In the genomic region with DNA sequence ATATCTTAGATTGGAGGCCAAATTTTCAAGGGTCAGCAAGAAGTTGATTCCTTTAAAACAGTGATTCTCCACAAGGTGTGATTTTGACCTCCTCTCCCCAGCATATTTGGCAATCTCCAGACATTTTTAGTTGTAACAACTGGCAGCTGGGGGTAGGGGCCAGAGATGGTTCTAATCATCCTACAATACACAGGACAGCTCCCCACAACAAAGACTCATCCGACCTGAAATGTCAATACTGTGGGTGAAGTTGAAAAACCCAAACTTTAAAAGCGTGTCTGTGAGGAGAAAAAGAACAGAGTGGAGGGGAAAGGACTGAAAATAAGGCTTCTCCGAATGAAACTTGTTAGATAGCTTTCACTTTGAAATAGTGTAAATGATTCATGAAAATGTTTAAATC, we compare ENCODE assay signal across 29 cellular contexts.
"Had no signal": no experiment of that assay in that cellular context is flagged by ENCODE, and none has a peak within 500 bp of the region (broad histone marks: within the 10 kb centered on the region; RNA-seq: fewer than 3 reads in every experiment).

No MANE protein-coding gene starts in this region.

- FAIRE-seq: islet of Langerhans, pancreas, small intestine had no signal

- H3K36me3 ChIP-seq: esophagus squamous epithelium, heart right ventricle, left lung, neutrophil, pancreas, right lobe of liver, tibial artery had no signal

- H3K27ac ChIP-seq: coronary artery, esophagus squamous epithelium, heart right ventricle, left lung, neutrophil, pancreas, right lobe of liver, testis, tibial artery had no signal

- H3K27me3 ChIP-seq: esophagus squamous epithelium, heart right ventricle, left lung, pancreas, right lobe of liver, testis had no signal

- H3K9me3 ChIP-seq: esophagus squamous epithelium, heart right ventricle, mucosa of descending colon, neutrophil, pancreas, right lobe of liver, testis, tibial artery had no signal

- H3K4me1 ChIP-seq: left lung, pancreas, right lobe of liver, testis, tibial artery had no signal

- H3K36me3 Mint-ChIP-seq: mesothelial cell of epicardium; natural killer cell treated with Interleukin-12 subunit alpha and Interleukin-12 subunit beta and Interleukin-15 and Interleukin-18, amount 100 ng/mL, for 72 hours; stimulated activated naive B cell treated with anti-CD40 and anti-IgM and Interleukin-4, amounts not matched to agents 10 μg/mL and 1 μg/mL and 100 μg/mL, for 72 hours; type B pancreatic cell had no signal

- ATAC-seq: heart right ventricle; left cardiac atrium; left lung; mucosa of descending colon; natural killer cell treated with Interleukin-12 subunit alpha and Interleukin-12 subunit beta and Interleukin-15 and Interleukin-18, amount 100 ng/mL, for 72 hours; pancreas; right lobe of liver; stimulated activated naive B cell treated with anti-CD40 and anti-IgM and Interleukin-4, amounts not matched to agents 10 μg/mL and 1 μg/mL and 100 μg/mL, for 72 hours had no signal

- H3K27me3 Mint-ChIP-seq: naive B cell; stimulated activated naive B cell treated with anti-CD40 and anti-IgM and Interleukin-4, amounts not matched to agents 10 μg/mL and 1 μg/mL and 100 μg/mL, for 72 hours; type B pancreatic cell had no signal

- H3K27ac Mint-ChIP-seq: mesothelial cell of epicardium; natural killer cell treated with Interleukin-12 subunit alpha and Interleukin-12 subunit beta and Interleukin-15 and Interleukin-18, amount 100 ng/mL, for 72 hours; stimulated activated naive B cell treated with anti-CD40 and anti-IgM and Interleukin-4, amounts not matched to agents 10 μg/mL and 1 μg/mL and 100 μg/mL, for 72 hours; type B pancreatic cell had no signal

- H3K4me3 Mint-ChIP-seq: mesothelial cell of epicardium; naive B cell; natural killer cell treated with Interleukin-12 subunit alpha and Interleukin-12 subunit beta and Interleukin-15 and Interleukin-18, amount 100 ng/mL, for 72 hours; neural crest cell; stimulated activated naive B cell treated with anti-CD40 and anti-IgM and Interleukin-4, amounts not matched to agents 10 μg/mL and 1 μg/mL and 100 μg/mL, for 72 hours; type B pancreatic cell had no signal

- H3K4me3 ChIP-seq: coronary artery, esophagus squamous epithelium, heart right ventricle, left lung, mucosa of descending colon, pancreas, right lobe of liver, testis, tibial artery had no signal

- H3K9me3 Mint-ChIP-seq: type B pancreatic cell had no signal

- DNase-seq: dermis blood vessel endothelial cell; effector memory CD4-positive, alpha-beta T cell; erythroblast; esophagus squamous epithelium; foreskin melanocyte; glutamatergic neuron; heart right ventricle; hippocampal formation; left cardiac atrium; left lung; mesenchymal stem cell; mucosa of descending colon; naive B cell; pancreas; right lobe of liver; small intestine; stimulated activated CD4-positive, alpha-beta T cell treated with anti-CD3 and anti-CD28 coated beads, Interleukin-15, amount 100 ng/mL, for 24 hours; stimulated activated CD4-positive, alpha-beta T cell treated with anti-CD3 and anti-CD28 coated beads, Interleukin-2, amount 100 ng/mL, for 48 hours; stimulated activated naive B cell treated with anti-CD40 and anti-IgM and Interleukin-4, amounts not matched to agents 10 μg/mL and 1 μg/mL and 100 μg/mL, for 72 hours; substantia nigra; testis; tibial artery had no signal
